ENCODE assay signal across 18 cellular contexts in the genomic region with DNA sequence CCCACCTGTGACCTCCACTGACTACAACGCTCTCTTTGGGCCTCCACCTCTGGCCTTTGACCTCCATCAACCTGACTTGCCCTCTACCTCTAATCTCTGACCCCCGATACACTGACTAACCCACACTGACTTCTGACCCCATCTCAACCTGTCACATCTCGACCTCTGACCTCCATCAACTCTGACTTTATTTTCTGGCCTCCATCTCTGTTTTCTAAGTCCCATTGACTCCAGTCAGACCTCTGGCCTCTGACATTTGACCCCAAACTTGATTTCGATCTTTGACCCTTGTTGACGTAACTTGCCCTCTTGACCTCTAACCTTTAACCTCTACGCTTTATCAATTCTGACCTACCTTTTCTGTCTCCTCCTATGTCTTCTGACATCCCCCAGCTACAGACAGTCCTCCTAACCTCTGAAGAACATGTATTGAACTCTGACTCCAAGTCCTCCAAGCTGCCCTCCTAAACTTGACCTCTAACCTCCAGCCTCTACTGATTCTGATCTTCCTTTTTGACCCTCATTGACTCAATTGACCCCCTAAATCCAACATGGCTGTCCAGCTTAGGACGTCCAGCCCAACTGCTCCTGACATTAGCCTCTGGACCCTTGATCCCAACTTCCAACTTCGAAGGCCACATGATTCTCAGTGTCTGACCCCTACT. TPM values are rescaled to one million over a fixed set of nuclear protein-coding genes. Genes with fewer than 3 reads are reported as not detected.
A peak's percentile ranks its signal among the peaks of the same experiment; 100 is the strongest.
DNase-seq lines count a peak whose midpoint lies in the region; ATAC-seq and TF ChIP-seq lines count a peak whose summit lies in the region.
"Had no signal": no experiment of that assay in that cellular context is flagged by ENCODE, and none has a peak within 500 bp of the region (broad histone marks: within the 10 kb centered on the region; RNA-seq: fewer than 3 reads in every experiment).

No MANE protein-coding gene starts in this region.

- H3K4me3 ChIP-seq in osteoblast (ENCODE audit: insufficient read depth, low read length) = no peak overlapping the region

- H3K27ac ChIP-seq in VCaP (peak overlapping the region; percentile 99; the same call in 1 of the 2 replicates), osteoblast (ENCODE audit: low read depth, low read length) (no peak overlapping the region)

- H3K27ac Mint-ChIP-seq in activated T-cell treated with anti-CD3 and anti-CD28 coated beads, Interleukin-2, amount 50 U/mL, for 24 hours = peak overlapping the region; percentile 48

- H3K4me1 ChIP-seq in osteoblast (ENCODE audit: insufficient read depth, low read length) = no peaks in the 10 kb centered on the region

- H3K79me2 ChIP-seq in osteoblast (ENCODE audit: insufficient read depth, low read length) = no peaks in the 10 kb centered on the region

- H3K4me2 ChIP-seq in osteoblast (ENCODE audit: insufficient read depth, low read length) = no peak overlapping the region

- no peaks in the 10 kb centered on the region for H3K36me3 ChIP-seq in osteoblast (ENCODE audit: insufficient read depth, low read length)

- no peaks in the 10 kb centered on the region for H3K27me3 Mint-ChIP-seq in activated T-cell treated with anti-CD3 and anti-CD28 coated beads, Interleukin-2, amount 50 U/mL, for 24 hours
- no peaks in the 10 kb centered on the region for H3K27me3 Mint-ChIP-seq in activated T-cell treated with anti-CD3 and anti-CD28 coated beads, Interleukin-2, amount 50 U/mL, for 4 hours (ENCODE audit: low read depth)

- H3K27me3 ChIP-seq in osteoblast (ENCODE audit: insufficient read depth, low read length) = no peaks in the 10 kb centered on the region

- no peak overlapping the region for H3K4me3 Mint-ChIP-seq in activated T-cell treated with anti-CD3 and anti-CD28 coated beads, Interleukin-2, amount 50 U/mL, for 24 hours
- H3K4me3 Mint-ChIP-seq in activated T-cell treated with anti-CD3 and anti-CD28 coated beads, Interleukin-2, amount 50 U/mL, for 4 hours = no peak overlapping the region
- H3K4me3 Mint-ChIP-seq: CD4-positive, alpha-beta memory T cell had no signal

- H3K36me3 Mint-ChIP-seq in activated T-cell treated with anti-CD3 and anti-CD28 coated beads, Interleukin-2, amount 50 U/mL, for 24 hours (ENCODE audit: low read depth) = peaks cover 5% of the 10 kb centered on the region
- H3K36me3 Mint-ChIP-seq in activated T-cell treated with anti-CD3 and anti-CD28 coated beads, Interleukin-2, amount 50 U/mL, for 4 hours (ENCODE audit: insufficient read depth) = peaks cover 2% of the 10 kb centered on the region

- H3K9me3 Mint-ChIP-seq in activated T-cell treated with anti-CD3 and anti-CD28 coated beads, Interleukin-2, amount 50 U/mL, for 24 hours = no peaks in the 10 kb centered on the region
- no peaks in the 10 kb centered on the region for H3K9me3 Mint-ChIP-seq in activated T-cell treated with anti-CD3 and anti-CD28 coated beads, Interleukin-2, amount 50 U/mL, for 4 hours
- H3K9me3 Mint-ChIP-seq: CD4-positive, alpha-beta memory T cell had no signal

- peaks cover 7% of the 10 kb centered on the region for H3K4me1 Mint-ChIP-seq in activated T-cell treated with anti-CD3 and anti-CD28 coated beads, Interleukin-2, amount 50 U/mL, for 24 hours (ENCODE audit: low read depth)
- H3K4me1 Mint-ChIP-seq in activated T-cell treated with anti-CD3 and anti-CD28 coated beads, Interleukin-2, amount 50 U/mL, for 4 hours (ENCODE audit: low read depth) = peaks cover 2% of the 10 kb centered on the region

- no peaks in the 10 kb centered on the region for H3K9me3 ChIP-seq in osteoblast (ENCODE audit: low read depth, low read length)

- no peak for TF ChIP-seq CTCF in VCaP (conservative IDR thresholded peaks at IDR 0.05)
- no peak for TF ChIP-seq CTCF in osteoblast (IDR thresholded peaks at IDR 0.05; ENCODE audit: extremely low read depth, low read depth, low read length)

- DNase-seq in activated T-cell treated with anti-CD3 and anti-CD28 coated beads, Interleukin-2, amount 50 U/mL, for 24 hours = no peak
- no peak for DNase-seq in activated T-cell treated with anti-CD3 and anti-CD28 coated beads, Interleukin-2, amount 50 U/mL, for 4 hours
- DNase-seq in EL = peak; percentile 46
- peak; percentile 61 for DNase-seq in osteoblast (ENCODE audit: insufficient read length, low spot score, missing footprints)
- DNase-seq in GM03348 (ENCODE audit: low spot score) = no peak
- DNase-seq in C1 segment of cervical spinal cord (lab: John Stamatoyannopoulos, UW) = no peak
- DNase-seq: ACHN; CD4-positive, alpha-beta memory T cell; HCEC 1CT; KBM-7; NCI-H1092 treated with DMSO at 0.1 percent for 48 hours; NCI-H1694; NCI-H510A; NCI-H82; SIG-M5 had no signal

- no peak overlapping the region for H2AFZ ChIP-seq in osteoblast (ENCODE audit: low read length)

- peaks cover 4% of the 10 kb centered on the region for H4K20me1 ChIP-seq in osteoblast (ENCODE audit: insufficient read depth, low read length)

- ATAC-seq in activated T-cell treated with anti-CD3 and anti-CD28 coated beads, Interleukin-2, amount 50 U/mL, for 4 hours = no peak
- no peak for ATAC-seq in HG02610 (IDR thresholded peaks at IDR 0.05; ENCODE audit: unreplicated experiment)

RNA-seq across cellular contexts. Expression of a gene that starts 0.8 kb away (rescaled TPM):
- total RNA-seq in activated T-cell treated with anti-CD3 and anti-CD28 coated beads, Interleukin-2, amount 50 U/mL, for 4 hours = not detected
- not detected in 2 replicates for total RNA-seq in osteoblast
- total RNA-seq: CD4-positive, alpha-beta memory T cell; MCF 10A had no signal

RNA-seq across cellular contexts. Expression of a gene that starts 20.8 kb away (rescaled TPM):
- not detected for total RNA-seq in activated T-cell treated with anti-CD3 and anti-CD28 coated beads, Interleukin-2, amount 50 U/mL, for 4 hours
- not detected in 2 replicates for total RNA-seq in osteoblast
- total RNA-seq: CD4-positive, alpha-beta memory T cell; MCF 10A had no signal

RNA-seq across cellular contexts. Expression of a gene that starts 32.6 kb away (rescaled TPM):
- 1 to 10 TPM in 1 of 3 donors, under 1 TPM in 2; 0.58 to 1.1 (median 0.71) TPM for total RNA-seq in activated T-cell treated with anti-CD3 and anti-CD28 coated beads, Interleukin-2, amount 50 U/mL, for 4 hours
- not detected in 2 replicates for total RNA-seq in osteoblast
- total RNA-seq: CD4-positive, alpha-beta memory T cell had no signal

RNA-seq across cellular contexts. Expression of a gene that starts 42.3 kb away (rescaled TPM):
- total RNA-seq in activated T-cell treated with anti-CD3 and anti-CD28 coated beads, Interleukin-2, amount 50 U/mL, for 4 hours = not detected
- total RNA-seq in osteoblast = not detected in 2 replicates
- total RNA-seq: CD4-positive, alpha-beta memory T cell; MCF 10A had no signal

Comparison
In these comparisons a context has a peak if more than half of its experiments do, and no peak if none do; other contexts are left out.
1. DNase-seq: peak in EL (single experiment) and osteoblast (single experiment); none in activated T-cell treated with anti-CD3 and anti-CD28 coated beads, Interleukin-2, amount 50 U/mL, for 24 hours (single experiment), activated T-cell treated with anti-CD3 and anti-CD28 coated beads, Interleukin-2, amount 50 U/mL, for 4 hours (single experiment), GM03348 (single experiment) and C1 segment of cervical spinal cord (0 of 14).